ENCODE assay signal across 1 cellular context in genomic region chr16:23863511-23864422, GRCh38.
TF ChIP-seq lines count a peak whose summit lies in the region.

No MANE protein-coding gene starts in this region.

TF ChIP-seq in HepG2, 621 proteins besides CTCF, POLR2A, EP300 and RAD21 (continued from another document):
- TF ChIP-seq ZNF629 (CRISPR knock-in tag; conservative IDR thresholded peaks at IDR 0.05): peak; percentile 57
- no peak for TF ChIP-seq HINFP (CRISPR knock-in tag; IDR thresholded peaks at IDR 0.05; ENCODE audit: low read depth)
- TF ChIP-seq KLF11 (CRISPR knock-in tag; IDR thresholded peaks at IDR 0.05): no peak
- no peak for TF ChIP-seq SIX1 (CRISPR knock-in tag; IDR thresholded peaks at IDR 0.05; ENCODE audit: borderline replicate concordance)
- no peak for TF ChIP-seq ZNF597 (CRISPR knock-in tag; IDR thresholded peaks at IDR 0.05)
- TF ChIP-seq ZBTB37 (CRISPR knock-in tag; IDR thresholded peaks at IDR 0.05): peak; percentile 71
